ENCODE assay signal across 1 cellular context in genomic region chr19:48443731-48444128, GRCh38.
TF ChIP-seq lines count a peak whose summit lies in the region.

No MANE protein-coding gene starts in this region.

TF ChIP-seq in HepG2, 621 proteins besides CTCF, POLR2A, EP300 and RAD21:
- TF ChIP-seq ZNF563 (CRISPR knock-in tag; IDR thresholded peaks at IDR 0.05) (peak; percentile 68; the same call in 1 of the 2 replicates), ISX (CRISPR knock-in tag; conservative IDR thresholded peaks at IDR 0.05) (no peak), THAP7 (CRISPR knock-in tag; IDR thresholded peaks at IDR 0.05) (no peak), ATF7-NPFF (CRISPR knock-in tag; IDR thresholded peaks at IDR 0.05; ENCODE audit: low read depth) (0 out of 2 replicates have a peak, but pooled peaks have one; percentile 49), ZFP36L2 (CRISPR knock-in tag; IDR thresholded peaks at IDR 0.05) (no peak), GLMP (CRISPR knock-in tag; IDR thresholded peaks at IDR 0.05; ENCODE audit: borderline replicate concordance) (no peak), ZNF709 (CRISPR knock-in tag; IDR thresholded peaks at IDR 0.05) (0 out of 2 replicates have a peak, but pooled peaks have one; percentile 3), SATB2 (CRISPR knock-in tag; IDR thresholded peaks at IDR 0.05) (no peak), GABPA (IDR thresholded peaks at IDR 0.05; ENCODE audit: low read depth, low read length) (no peak), GABPA (CRISPR knock-in tag; IDR thresholded peaks at IDR 0.05; ENCODE audit: low read depth) (no peak), GABPB1 (CRISPR knock-in tag; IDR thresholded peaks at IDR 0.05) (peak; percentile 41; the same call in 1 of the 2 replicates), RXRA (CRISPR knock-in tag; IDR thresholded peaks at IDR 0.05) (no peak), ZSCAN21 (CRISPR knock-in tag; IDR thresholded peaks at IDR 0.05; ENCODE audit: borderline replicate concordance) (no peak), TBL1XR1 (IDR thresholded peaks at IDR 0.05; ENCODE audit: borderline replicate concordance, low read length, partially characterized antibody) (no peak), KMT2B (CRISPR knock-in tag; IDR thresholded peaks at IDR 0.05) (no peak), TRIM24 (CRISPR knock-in tag; IDR thresholded peaks at IDR 0.05) (no peak), AKNA (CRISPR knock-in tag; IDR thresholded peaks at IDR 0.05; ENCODE audit: borderline replicate concordance) (no peak), ZNF629 (CRISPR knock-in tag; conservative IDR thresholded peaks at IDR 0.05) (no peak), PHB2 (IDR thresholded peaks at IDR 0.05; ENCODE audit: partially characterized antibody) (no peak), ZNF556 (CRISPR knock-in tag; IDR thresholded peaks at IDR 0.05; ENCODE audit: borderline replicate concordance) (no peak), ZNF768 (CRISPR knock-in tag; IDR thresholded peaks at IDR 0.05) (0 out of 2 replicates have a peak, but pooled peaks have one; percentile 16), ZFY (CRISPR knock-in tag; IDR thresholded peaks at IDR 0.05) (0 out of 2 replicates have a peak, but pooled peaks have one; percentile 4), NFKBIZ (CRISPR knock-in tag; IDR thresholded peaks at IDR 0.05) (no peak), MIER3 (CRISPR knock-in tag; IDR thresholded peaks at IDR 0.05; ENCODE audit: borderline replicate concordance) (no peak), ZNF777 (CRISPR knock-in tag; IDR thresholded peaks at IDR 0.05) (peak; percentile 42; the same call in 1 of the 2 replicates), ZNF331 (CRISPR knock-in tag; IDR thresholded peaks at IDR 0.05) (no peak)
- TF ChIP-seq, protein P1, sequence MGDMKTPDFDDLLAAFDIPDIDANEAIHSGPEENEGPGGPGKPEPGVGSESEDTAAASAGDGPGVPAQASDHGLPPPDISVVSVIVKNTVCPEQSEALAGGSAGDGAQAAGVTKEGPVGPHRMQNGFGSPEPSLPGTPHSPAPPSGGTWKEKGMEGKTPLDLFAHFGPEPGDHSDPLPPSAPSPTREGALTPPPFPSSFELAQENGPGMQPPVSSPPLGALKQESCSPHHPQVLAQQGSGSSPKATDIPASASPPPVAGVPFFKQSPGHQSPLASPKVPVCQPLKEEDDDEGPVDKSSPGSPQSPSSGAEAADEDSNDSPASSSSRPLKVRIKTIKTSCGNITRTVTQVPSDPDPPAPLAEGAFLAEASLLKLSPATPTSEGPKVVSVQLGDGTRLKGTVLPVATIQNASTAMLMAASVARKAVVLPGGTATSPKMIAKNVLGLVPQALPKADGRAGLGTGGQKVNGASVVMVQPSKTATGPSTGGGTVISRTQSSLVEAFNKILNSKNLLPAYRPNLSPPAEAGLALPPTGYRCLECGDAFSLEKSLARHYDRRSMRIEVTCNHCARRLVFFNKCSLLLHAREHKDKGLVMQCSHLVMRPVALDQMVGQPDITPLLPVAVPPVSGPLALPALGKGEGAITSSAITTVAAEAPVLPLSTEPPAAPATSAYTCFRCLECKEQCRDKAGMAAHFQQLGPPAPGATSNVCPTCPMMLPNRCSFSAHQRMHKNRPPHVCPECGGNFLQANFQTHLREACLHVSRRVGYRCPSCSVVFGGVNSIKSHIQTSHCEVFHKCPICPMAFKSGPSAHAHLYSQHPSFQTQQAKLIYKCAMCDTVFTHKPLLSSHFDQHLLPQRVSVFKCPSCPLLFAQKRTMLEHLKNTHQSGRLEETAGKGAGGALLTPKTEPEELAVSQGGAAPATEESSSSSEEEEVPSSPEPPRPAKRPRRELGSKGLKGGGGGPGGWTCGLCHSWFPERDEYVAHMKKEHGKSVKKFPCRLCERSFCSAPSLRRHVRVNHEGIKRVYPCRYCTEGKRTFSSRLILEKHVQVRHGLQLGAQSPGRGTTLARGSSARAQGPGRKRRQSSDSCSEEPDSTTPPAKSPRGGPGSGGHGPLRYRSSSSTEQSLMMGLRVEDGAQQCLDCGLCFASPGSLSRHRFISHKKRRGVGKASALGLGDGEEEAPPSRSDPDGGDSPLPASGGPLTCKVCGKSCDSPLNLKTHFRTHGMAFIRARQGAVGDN (CRISPR knock-in tag; IDR thresholded peaks at IDR 0.05), result peak; percentile 28; the same call in 1 of the 2 replicates
- TF ChIP-seq, protein P2, sequence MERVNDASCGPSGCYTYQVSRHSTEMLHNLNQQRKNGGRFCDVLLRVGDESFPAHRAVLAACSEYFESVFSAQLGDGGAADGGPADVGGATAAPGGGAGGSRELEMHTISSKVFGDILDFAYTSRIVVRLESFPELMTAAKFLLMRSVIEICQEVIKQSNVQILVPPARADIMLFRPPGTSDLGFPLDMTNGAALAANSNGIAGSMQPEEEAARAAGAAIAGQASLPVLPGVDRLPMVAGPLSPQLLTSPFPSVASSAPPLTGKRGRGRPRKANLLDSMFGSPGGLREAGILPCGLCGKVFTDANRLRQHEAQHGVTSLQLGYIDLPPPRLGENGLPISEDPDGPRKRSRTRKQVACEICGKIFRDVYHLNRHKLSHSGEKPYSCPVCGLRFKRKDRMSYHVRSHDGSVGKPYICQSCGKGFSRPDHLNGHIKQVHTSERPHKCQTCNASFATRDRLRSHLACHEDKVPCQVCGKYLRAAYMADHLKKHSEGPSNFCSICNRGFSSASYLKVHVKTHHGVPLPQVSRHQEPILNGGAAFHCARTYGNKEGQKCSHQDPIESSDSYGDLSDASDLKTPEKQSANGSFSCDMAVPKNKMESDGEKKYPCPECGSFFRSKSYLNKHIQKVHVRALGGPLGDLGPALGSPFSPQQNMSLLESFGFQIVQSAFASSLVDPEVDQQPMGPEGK (CRISPR knock-in tag; IDR thresholded peaks at IDR 0.05), result peak; percentile 8; the same call in 1 of the 2 replicates
